In the genomic region with DNA sequence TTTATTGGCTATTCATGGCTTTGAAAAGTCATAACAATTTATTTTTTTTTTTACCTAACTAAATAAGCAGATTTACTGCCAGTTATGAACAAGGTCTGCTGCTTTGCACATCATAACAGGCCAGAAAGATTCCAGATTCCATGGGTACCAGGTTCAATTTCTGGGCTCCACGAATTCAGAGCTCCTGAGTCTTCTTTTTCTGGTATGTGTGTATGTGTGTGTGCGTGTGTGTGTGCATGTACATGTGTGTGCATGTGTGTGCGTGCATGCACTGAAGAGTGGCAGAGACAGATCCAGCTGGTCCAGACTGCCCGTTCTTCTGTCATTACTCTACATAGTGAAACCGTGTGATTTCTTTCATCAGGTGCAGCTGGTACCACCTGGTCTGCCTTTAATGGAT, we compare ENCODE assay signal across 8 cellular contexts. TPM values are rescaled to one million over a fixed set of nuclear protein-coding genes. Genes with fewer than 3 reads are reported as not detected.
"Had no signal": no experiment of that assay in that cellular context is flagged by ENCODE, and none has a peak within 500 bp of the region (broad histone marks: within the 10 kb centered on the region; RNA-seq: fewer than 3 reads in every experiment).

No MANE protein-coding gene starts in this region.

- H3K4me3 Mint-ChIP-seq: GM23338, H9, HFFc6 had no signal

- H3K27ac Mint-ChIP-seq: GM23338, H9, HFFc6 had no signal

- H3K4me1 Mint-ChIP-seq: GM23338, H9 had no signal

- H3K9me3 Mint-ChIP-seq: GM23338, H9, HFFc6 had no signal

- ATAC-seq: GM23338, K562 had no signal

- DNase-seq: H9, HCEC 1CT, HFFc6, IMR-90, KG1 had no signal

RNA-seq across cellular contexts. Expression of gene ENKUR, which starts 49.0 kb away (rescaled TPM):
- polyA plus RNA-seq: H1, IMR-90 had no signal
